In the genomic region with DNA sequence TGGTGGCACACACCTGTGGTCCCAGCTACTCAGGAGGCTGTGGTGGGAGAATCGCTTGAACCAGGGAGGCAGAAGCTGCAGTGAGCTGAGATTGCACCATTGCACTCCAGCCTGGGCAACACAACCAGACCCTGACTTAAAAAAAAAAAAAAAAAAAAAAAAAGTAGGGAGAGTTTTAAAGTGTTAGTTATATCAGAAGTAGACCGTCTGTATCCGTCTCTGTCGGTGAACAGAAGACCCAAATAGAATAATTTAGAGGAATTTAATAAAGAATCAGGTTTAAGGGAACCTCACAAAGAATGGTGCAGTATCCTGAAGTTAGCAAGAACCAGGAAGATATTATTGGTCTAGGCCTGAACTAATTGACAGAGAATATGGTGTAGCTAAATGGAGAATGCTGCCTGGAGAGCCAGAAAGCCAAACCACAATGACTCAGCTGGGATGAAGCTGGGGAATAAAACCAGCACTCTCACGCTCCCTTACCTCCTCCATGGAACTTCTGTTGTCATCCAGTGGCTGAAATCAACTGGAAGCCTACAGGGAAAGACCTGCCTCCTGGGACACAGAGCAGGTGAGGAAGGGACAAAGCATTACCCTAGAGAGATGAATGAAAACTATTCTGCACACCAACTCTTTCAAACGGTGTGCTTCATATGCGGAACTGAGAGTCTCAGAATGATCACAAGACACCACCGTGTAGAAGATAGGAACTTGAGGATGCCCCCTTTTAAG, we compare ENCODE assay signal across 8 cellular contexts. TPM values are rescaled to one million over a fixed set of nuclear protein-coding genes. Genes with fewer than 3 reads are reported as not detected.
A peak's percentile ranks its signal among the peaks of the same experiment; 100 is the strongest.
DNase-seq lines count a peak whose midpoint lies in the region; ATAC-seq, FAIRE-seq and TF ChIP-seq lines count a peak whose summit lies in the region.

No MANE protein-coding gene starts in this region.

- H2BK20ac ChIP-seq in H1 (ENCODE audit: low read length) = no peak overlapping the region

- CTCF ChIA-PET in H1 (lab: Charles Lee; ENCODE audit: partially characterized antibody) = interaction anchor here (0.6 to 3.0 kb wide), 16 partner anchors 8 to 1357 kb away, joined by 3 to 22 read pairs (median 4); no protein-coding TSS in a partner anchor

- 0 out of 2 replicates have a peak overlapping the region, but pooled peaks have one; percentile 75 for H2AFZ ChIP-seq in Loucy (ENCODE audit: low read length)
- H2AFZ ChIP-seq in H1 (ENCODE audit: low read length) = peak overlapping the region; percentile 98

- POLR2A ChIA-PET in H1 (lab: Charles Lee; ENCODE audit: partially characterized antibody) = interaction anchor here (0.6 to 1.7 kb wide), 2 partner anchors 261 to 315 kb away, joined by 3 to 6 read pairs; no protein-coding TSS in a partner anchor
- POLR2A ChIA-PET in naive thymus-derived CD8-positive, alpha-beta T cell (lab: Charles Lee) = no interaction called here

- H3K9me3 ChIP-seq in Loucy (ENCODE audit: insufficient read depth, low read depth, low read length) (no peaks in the 10 kb centered on the region), H1 (ENCODE audit: insufficient read depth in 2 of 2, low read depth in 1 of 2, low read length in 1 of 2) (no peaks in the 10 kb centered on the region), right cardiac atrium (ENCODE audit: control insufficient read depth, low read length) (no peaks in the 10 kb centered on the region)

- H3K9me2 ChIP-seq in Loucy (replicated peaks; ENCODE audit: low read depth, low read length) = no peaks in the 10 kb centered on the region

- H2BK15ac ChIP-seq in H1 (ENCODE audit: low read length) = no peak overlapping the region

- TF ChIP-seq CTCF in Loucy (conservative IDR thresholded peaks at IDR 0.05; ENCODE audit: low read length) = no peak
- TF ChIP-seq CTCF in H1 (IDR thresholded peaks at IDR 0.05; ENCODE audit: control extremely low read depth in 1 of 3, insufficient read depth in 1 of 3, low read depth in 1 of 3, low read length in 3 of 3) = no peak

- intact Hi-C loops in right cardiac atrium (cut with DNase I) = no loop called here

- no peak overlapping the region for H3K4ac ChIP-seq in H1 (replicated peaks; ENCODE audit: insufficient read length, low read depth, low read length)

- no peak overlapping the region for H3K27ac Mint-ChIP-seq in naive thymus-derived CD8-positive, alpha-beta T cell

- H3K27ac ChIP-seq in H1 (ENCODE audit: low read depth, low read length) (no peak overlapping the region), right cardiac atrium (ENCODE audit: low read length) (no peak overlapping the region)

- TF ChIP-seq EP300 in H1 (IDR thresholded peaks at IDR 0.05; ENCODE audit: borderline replicate concordance in 1 of 2, low read depth in 2 of 2, low read length in 2 of 2) = no peak

- H3K23me2 ChIP-seq in H1 (ENCODE audit: low read depth, low read length) = no peaks in the 10 kb centered on the region

- no peak overlapping the region for H3K18ac ChIP-seq in H1 (ENCODE audit: extremely low read depth, low read length)

- H4K20me1 ChIP-seq in Loucy (ENCODE audit: insufficient read depth, low read length, poor library complexity, severe bottlenecking) (no peaks in the 10 kb centered on the region), H1 (replicated peaks in 1 of 2; ENCODE audit: control insufficient read depth in 1 of 2, insufficient read depth in 2 of 2, low read length in 2 of 2) (no peaks in the 10 kb centered on the region)

- no peak overlapping the region for H3K56ac ChIP-seq in H1 (replicated peaks; ENCODE audit: insufficient read length, low read depth, low read length)

- H2BK5ac ChIP-seq in H1 (ENCODE audit: low read depth, low read length) = no peak overlapping the region

- H3F3A ChIP-seq in Loucy (ENCODE audit: low read depth) = no peaks in the 10 kb centered on the region

- H3K4me1 ChIP-seq in Loucy (ENCODE audit: insufficient read depth, low read length, poor library complexity, severe bottlenecking) = peaks cover 7% of the 10 kb centered on the region
- no peaks in the 10 kb centered on the region for H3K4me1 ChIP-seq in H1 (replicated peaks in 1 of 4; ENCODE audit: control insufficient read depth in 3 of 4, insufficient read depth in 4 of 4, low read length in 3 of 4)
- no peaks in the 10 kb centered on the region for H3K4me1 ChIP-seq in right cardiac atrium (ENCODE audit: control insufficient read depth, insufficient read depth, low read length)

- H3K27me3 Mint-ChIP-seq in naive thymus-derived CD8-positive, alpha-beta T cell = peaks cover 0 to 12% (median 8%) of the 10 kb centered on the region in 5 donors

- H3K36me3 ChIP-seq in Loucy (ENCODE audit: insufficient read depth, low read length) (no peaks in the 10 kb centered on the region), H1 (ENCODE audit: control insufficient read depth in 2 of 4, insufficient read depth in 4 of 4, low read length in 3 of 4) (no peaks in the 10 kb centered on the region)

- no peak for FAIRE-seq in H1 (lab: Jason Lieb, UNC)

- H2BK12ac ChIP-seq in H1 (ENCODE audit: low read depth, low read length) = no peak overlapping the region

- DNase-seq in CD1c-positive myeloid dendritic cell (ENCODE audit: extremely low spot score) (peak; percentile 51), H1 (ENCODE audit: low read depth in 1 of 2, low spot score in 2 of 2) (no peak), NCI-H2227 (lab: John Stamatoyannopoulos, UW; ENCODE audit: unreplicated experiment) (no peak), right cardiac atrium (no peak), NCI-H510A (lab: John Stamatoyannopoulos, UW) (no peak)
- no peak for DNase-seq in naive thymus-derived CD8-positive, alpha-beta T cell

- H3K79me2 ChIP-seq in Loucy (ENCODE audit: insufficient read depth, low read length) (no peaks in the 10 kb centered on the region), H1 (ENCODE audit: control insufficient read depth in 1 of 2, insufficient read depth in 2 of 2, low read length in 2 of 2) (no peaks in the 10 kb centered on the region)

- no peak overlapping the region for H3K4me3 Mint-ChIP-seq in naive thymus-derived CD8-positive, alpha-beta T cell

- H4K8ac ChIP-seq in H1 (ENCODE audit: extremely low read depth, insufficient read depth, low read length) = no peak overlapping the region

- no peak overlapping the region for H3K23ac ChIP-seq in H1 (ENCODE audit: insufficient read length)

- no peak overlapping the region for H4K5ac ChIP-seq in H1 (ENCODE audit: insufficient read length, low read depth, low read length)

- H3K4me1 Mint-ChIP-seq in naive thymus-derived CD8-positive, alpha-beta T cell = no peaks in the 10 kb centered on the region

- H3K27me3 ChIP-seq in Loucy (ENCODE audit: insufficient read depth, low read length, poor library complexity, severe bottlenecking) (no peaks in the 10 kb centered on the region), H1 (replicated peaks in 1 of 4; ENCODE audit: control insufficient read depth in 3 of 4, extremely low read depth in 1 of 4, insufficient read depth in 3 of 4, low read length in 3 of 4) (no peaks in the 10 kb centered on the region), right cardiac atrium (ENCODE audit: control insufficient read depth, insufficient read depth) (no peaks in the 10 kb centered on the region)

- H2BK120ac ChIP-seq in H1 (replicated peaks; ENCODE audit: low read depth, low read length) = no peak overlapping the region

- ATAC-seq in GM21717 (IDR thresholded peaks at IDR 0.05; ENCODE audit: unreplicated experiment) (peak; percentile 97), right cardiac atrium (no peak)
- no peak for ATAC-seq in naive thymus-derived CD8-positive, alpha-beta T cell

- 95% methylated on average over 8 of the region's 8 CpGs; no CpG with 5 or more reads in 1 of the 2 experiments for WGBS in H1 (ENCODE audit: extremely low coverage in 1 of 2, insufficient coverage in 1 of 2, insufficient read length in 1 of 2, insufficient replicate concordance in 2 of 2, low coverage in 1 of 2, low lambda C conversion rate in 2 of 2, missing lambda C conversion rate in 1 of 2), 2 experiments
- WGBS in right cardiac atrium = 80% methylated on average over 8 of the region's 8 CpGs

- H3K79me1 ChIP-seq in H1 (ENCODE audit: low read depth, low read length) = no peaks in the 10 kb centered on the region

- H3K4me3 ChIP-seq in Loucy (ENCODE audit: low read length, poor library complexity, severe bottlenecking) = no peak overlapping the region
- H3K4me3 ChIP-seq in H1 (ENCODE audit: extremely low read depth in 1 of 4, insufficient read depth in 2 of 4, low read depth in 3 of 4, low read length in 4 of 4) = no peak overlapping the region
- no peak overlapping the region for H3K4me3 ChIP-seq in right cardiac atrium (ENCODE audit: low read length)

- H3K36me3 Mint-ChIP-seq in naive thymus-derived CD8-positive, alpha-beta T cell = no peaks in the 10 kb centered on the region

- H4K91ac ChIP-seq in H1 (replicated peaks; ENCODE audit: insufficient read length, low read length) = no peak overlapping the region

- H3K4me2 ChIP-seq in Loucy (ENCODE audit: low read depth, low read length, poor library complexity, severe bottlenecking) (no peak overlapping the region), H1 (ENCODE audit: insufficient read depth in 1 of 2, low read depth in 2 of 2, low read length in 2 of 2) (no peak overlapping the region)

- no peak overlapping the region for H3K14ac ChIP-seq in H1 (ENCODE audit: insufficient read length)

- no peak for TF ChIP-seq POLR2A in H1 (IDR thresholded peaks at IDR 0.05; ENCODE audit: control extremely low read depth in 1 of 2, low read depth in 2 of 2, low read length in 2 of 2)

- no peak for TF ChIP-seq RAD21 in H1 (IDR thresholded peaks at IDR 0.05 in 1 of 2, conservative IDR thresholded peaks at IDR 0.05 in 1 of 2; ENCODE audit: low read depth in 2 of 2, low read length in 2 of 2)

- H3K9me3 Mint-ChIP-seq in naive thymus-derived CD8-positive, alpha-beta T cell = no peaks in the 10 kb centered on the region

- no peak overlapping the region for H2AK5ac ChIP-seq in H1 (ENCODE audit: low read depth, low read length)

- H3K9ac ChIP-seq in Loucy (ENCODE audit: low read depth, low read length, poor library complexity, severe bottlenecking) (no peak overlapping the region), H1 (replicated peaks in 1 of 4; ENCODE audit: extremely low read depth in 1 of 4, low read depth in 3 of 4, low read length in 3 of 4) (no peak overlapping the region)

RNA-seq across cellular contexts. Expression of a gene that starts 39.1 kb away (rescaled TPM):
- 4.6 and 5.8 TPM in 2 replicates for total RNA-seq in H1 (2021; fragmentation: NEBNext Ultra II Directional; extraction: Animal tissue kit (Norgen Biotek cat#: 25700))
- polyA plus RNA-seq in H1 (2011; rRNA removed) (2.3 and 2.6 TPM in 2 replicates), right cardiac atrium (6.8 TPM)
- polyA plus RNA-seq in H1 (2011; cell fraction: cytosol; rRNA removed) = 2.9 TPM
- 3.2 TPM for polyA plus RNA-seq in H1 (2011; cell fraction: nucleus; rRNA removed)
- 1.6 to 3.9 TPM (median 2.3 TPM) in 4 replicates for polyA plus RNA-seq in H1 (2012, experiment 1 of 2)
- polyA plus RNA-seq in H1 (2012, experiment 2 of 2) = 0.28 TPM
- polyA plus RNA-seq in H1 (2013, experiment 1 of 2) = 1.6 TPM
- 1.5 TPM for polyA plus RNA-seq in H1 (2013, experiment 2 of 2)
- polyA minus RNA-seq in H1 (2011; rRNA and poly(A)+ RNA removed) = 14.0 and 15.2 TPM in 2 replicates
- polyA minus RNA-seq in H1 (2011; cell fraction: cytosol; rRNA and poly(A)+ RNA removed) = 4.8 TPM
- 16.6 TPM for polyA minus RNA-seq in H1 (2011; cell fraction: nucleus; rRNA and poly(A)+ RNA removed)
- total RNA-seq in right cardiac atrium = 10 to 100 TPM in 3 of 4 donors, 1 to 10 TPM in 1; 8.9 to 14.7 (median 13.1) TPM
- 10 to 100 TPM; 13.7 to 16.5 TPM for total RNA-seq in naive thymus-derived CD8-positive, alpha-beta T cell
- 1 to 10 TPM; 2.5 to 3.4 (median 3.4) TPM for polyA plus RNA-seq in naive thymus-derived CD8-positive, alpha-beta T cell

RNA-seq across cellular contexts. Expression of a gene that starts 59.9 kb away (rescaled TPM):
- 0.98 and 2.9 TPM in 2 replicates for total RNA-seq in H1 (2021; fragmentation: NEBNext Ultra II Directional; extraction: Animal tissue kit (Norgen Biotek cat#: 25700))
- 6.0 and 7.1 TPM in 2 replicates for polyA plus RNA-seq in H1 (2011; rRNA removed)
- 4.6 TPM for polyA plus RNA-seq in H1 (2011; cell fraction: cytosol; rRNA removed)
- 11.6 TPM for polyA plus RNA-seq in H1 (2011; cell fraction: nucleus; rRNA removed)
- 3.8 to 8.8 TPM (median 6.2 TPM) in 4 replicates for polyA plus RNA-seq in H1 (2012, experiment 1 of 2)
- polyA plus RNA-seq in H1 (2012, experiment 2 of 2) = 12.4 TPM
- polyA plus RNA-seq in H1 (2013, experiment 1 of 2) = 1.3 TPM
- 1.7 TPM for polyA plus RNA-seq in H1 (2013, experiment 2 of 2)
- 0.38 and 1.2 TPM in 2 replicates for polyA minus RNA-seq in H1 (2011; rRNA and poly(A)+ RNA removed)
- polyA minus RNA-seq in H1 (2011; cell fraction: cytosol; rRNA and poly(A)+ RNA removed) = not detected
- polyA minus RNA-seq in H1 (2011; cell fraction: nucleus; rRNA and poly(A)+ RNA removed) = 1.6 TPM
- 1 to 10 TPM in 1 of 4 donors, not detected in 3; 2.6 TPM for total RNA-seq in right cardiac atrium
- polyA plus RNA-seq in right cardiac atrium = not detected
- total RNA-seq in naive thymus-derived CD8-positive, alpha-beta T cell = not detected
- polyA plus RNA-seq in naive thymus-derived CD8-positive, alpha-beta T cell = not detected
